Comparison of ENCODE assay signal across 22 cellular contexts in the genomic region with DNA sequence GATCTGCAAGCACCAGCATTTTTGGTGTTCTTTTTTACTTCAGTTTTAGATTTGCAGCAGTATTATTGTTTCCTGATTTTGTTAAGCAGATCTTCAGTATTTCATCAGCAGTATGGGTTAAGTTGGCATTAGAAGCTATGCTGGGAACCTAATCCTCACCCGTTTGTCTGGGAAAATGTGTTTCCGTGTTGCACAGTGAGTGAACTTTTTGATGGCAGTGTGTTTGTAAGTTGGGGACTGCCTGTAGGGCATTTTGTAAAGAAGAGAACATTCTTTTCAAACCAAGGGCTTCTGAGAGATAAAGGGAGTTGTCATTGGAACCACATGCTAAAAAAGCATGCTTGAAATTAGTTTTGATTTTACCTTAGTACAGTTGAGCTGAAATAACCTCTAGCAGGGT.
"Had no signal": no experiment of that assay in that cellular context is flagged by ENCODE, and none has a peak within 500 bp of the region (broad histone marks: within the 10 kb centered on the region; RNA-seq: fewer than 3 reads in every experiment).

No MANE protein-coding gene starts in this region.

- H3K4me1 ChIP-seq: lower lobe of right lung, prostate gland had no signal

- H3K9me3 ChIP-seq: lower lobe of right lung, prostate gland, spleen, thyroid gland had no signal

- H3K4me3 Mint-ChIP-seq: activated naive CD8-positive, alpha-beta T cell; activated T-cell treated with anti-CD3 and anti-CD28 coated beads, Interleukin-2, amount 50 U/mL, for 4 hours; naive thymus-derived CD8-positive, alpha-beta T cell; neural progenitor cell had no signal

- FAIRE-seq: astrocyte, kidney, TTC549 had no signal

- H3K36me3 ChIP-seq: cardiac muscle cell, lower lobe of right lung, neural progenitor cell, prostate gland, spleen, thyroid gland had no signal

- ATAC-seq: activated T-cell treated with anti-CD3 and anti-CD28 coated beads, Interleukin-2, amount 50 U/mL, for 4 hours; lower lobe of right lung; naive thymus-derived CD8-positive, alpha-beta T cell; stimulated activated naive CD8-positive, alpha-beta T cell treated with anti-CD3 and anti-CD28 coated beads, Interleukin-15, Interleukin-2, amounts not matched to agents 100 U/mL and 50 U/mL, for 24 hours had no signal

- H3K27me3 ChIP-seq: neural progenitor cell, spleen, thyroid gland had no signal

- H2AFZ ChIP-seq: neural progenitor cell had no signal

- H3K36me3 Mint-ChIP-seq: naive thymus-derived CD8-positive, alpha-beta T cell had no signal

- H3K27me3 Mint-ChIP-seq: activated naive CD8-positive, alpha-beta T cell; dendritic cell treated with granulocyte-macrophage colony-stimulating factor and Interleukin-4, amounts not matched to agents 40 ng/mL and 50 ng/mL, for 4 days had no signal

- H3K9ac ChIP-seq: neural progenitor cell had no signal

- H3K9me3 Mint-ChIP-seq: activated T-cell treated with anti-CD3 and anti-CD28 coated beads, Interleukin-2, amount 50 U/mL, for 4 hours; activated T-helper 2 cell treated with anti-CD3 and anti-CD28 coated beads, Interferon-gamma antibody, Interleukin-2, Interleukin-4, amounts not matched to agents 10 μg/mL and 5 μg/mL and 100 μg/mL, durations not matched to agents 14 hours and 24 hours and 36 hours; dendritic cell treated with granulocyte-macrophage colony-stimulating factor and Interleukin-4, amounts not matched to agents 40 ng/mL and 50 ng/mL, for 4 days; naive thymus-derived CD8-positive, alpha-beta T cell had no signal

- H3K4me3 ChIP-seq: cardiac muscle cell, lower lobe of right lung, neural progenitor cell, prostate gland, spleen, thyroid gland had no signal

- H3K27ac ChIP-seq: cardiac muscle cell, lower lobe of right lung, neural progenitor cell, prostate gland, spleen, WERI-Rb-1 had no signal

- H3K27ac Mint-ChIP-seq: activated naive CD8-positive, alpha-beta T cell; activated T-helper 2 cell treated with anti-CD3 and anti-CD28 coated beads, Interferon-gamma antibody, Interleukin-2, Interleukin-4, amounts not matched to agents 10 μg/mL and 5 μg/mL and 100 μg/mL, durations not matched to agents 14 hours and 24 hours and 36 hours; naive thymus-derived CD8-positive, alpha-beta T cell; neural progenitor cell had no signal

- DNase-seq: activated naive CD4-positive, alpha-beta T cell; activated T-cell treated with anti-CD3 and anti-CD28 coated beads, Interleukin-2, amount 50 U/mL, for 4 hours; effector CD4-positive, alpha-beta T cell; foreskin melanocyte; kidney; lower lobe of right lung; naive thymus-derived CD8-positive, alpha-beta T cell; spleen; stimulated activated CD4-positive, alpha-beta T cell treated with anti-CD3 and anti-CD28 coated beads, Interleukin-4, amount 100 ng/mL, for 1 hour; stimulated activated naive CD8-positive, alpha-beta T cell treated with anti-CD3 and anti-CD28 coated beads, Interleukin-15, Interleukin-2, amounts not matched to agents 100 U/mL and 50 U/mL, for 24 hours; substantia nigra; T-helper 1 cell; thyroid gland; WERI-Rb-1 had no signal
